7 cellular contexts compared by ENCODE assay signal in genomic region chr14:72024043-72024407, GRCh38.
DNase-seq lines count a peak whose midpoint lies in the region; ATAC-seq and TF ChIP-seq lines count a peak whose summit lies in the region.

No MANE protein-coding gene starts in this region.

- TF ChIP-seq CTCF in GM12872 (IDR thresholded peaks at IDR 0.05; ENCODE audit: insufficient read depth, low read depth, low read length) (peak; percentile 76), MM.1S (IDR thresholded peaks at IDR 0.05; ENCODE audit: low read length) (peak; percentile 57), WTC11 (IDR thresholded peaks at IDR 0.05) (peak; percentile 74), esophagus muscularis mucosa (IDR thresholded peaks at IDR 0.05) (peak; percentile 17 to 50 (median 40)), parathyroid adenoma (IDR thresholded peaks at IDR 0.05) (peak; percentile 42)

- H3K9me3 ChIP-seq in MM.1S (replicated peaks; ENCODE audit: insufficient read depth, low read length) (no peaks in the 10 kb centered on the region), esophagus muscularis mucosa (no peaks in the 10 kb centered on the region), parathyroid adenoma (ENCODE audit: control insufficient read depth, low read length) (no peaks in the 10 kb centered on the region)

- peaks cover 5% of the 10 kb centered on the region for H3K9me3 Mint-ChIP-seq in WTC11
- H3K9me3 Mint-ChIP-seq in stimulated activated memory B cell treated with anti-CD40 and anti-IgM and Interleukin-4, amounts not matched to agents 10 μg/mL and 1 μg/mL and 100 μg/mL, for 72 hours, result no peaks in the 10 kb centered on the region

- TF ChIP-seq EP300 in esophagus muscularis mucosa (IDR thresholded peaks at IDR 0.05), result no peak

- H3K79me2 ChIP-seq in MM.1S (ENCODE audit: low read length) (no peaks in the 10 kb centered on the region), parathyroid adenoma (no peaks in the 10 kb centered on the region)

- H3K27ac Mint-ChIP-seq in WTC11, result no peak overlapping the region
- H3K27ac Mint-ChIP-seq in stimulated activated memory B cell treated with anti-CD40 and anti-IgM and Interleukin-4, amounts not matched to agents 10 μg/mL and 1 μg/mL and 100 μg/mL, for 72 hours, result no peak overlapping the region

- POLR2A ChIA-PET in WTC11 (lab: Charles Lee), result no interaction called here

- H3K9ac ChIP-seq in MM.1S (ENCODE audit: low read length), result no peak overlapping the region
- no peak overlapping the region for H3K9ac ChIP-seq in parathyroid adenoma

- H3K27me3 ChIP-seq in MM.1S (replicated peaks; ENCODE audit: insufficient read depth, low read length) (no peaks in the 10 kb centered on the region), esophagus muscularis mucosa (no peaks in the 10 kb centered on the region), parathyroid adenoma (ENCODE audit: control insufficient read depth, insufficient read depth, low read length) (no peaks in the 10 kb centered on the region)

- H2AFZ ChIP-seq in MM.1S (ENCODE audit: low read length) (no peak overlapping the region), parathyroid adenoma (no peak overlapping the region)

- H3K4me2 ChIP-seq in MM.1S (ENCODE audit: low read depth, low read length) (no peak overlapping the region), parathyroid adenoma (ENCODE audit: low read length) (no peak overlapping the region)

- H3K9me2 ChIP-seq in MM.1S (replicated peaks; ENCODE audit: insufficient read depth, low read length), result no peaks in the 10 kb centered on the region

- H3K27ac ChIP-seq in MM.1S (ENCODE audit: low read length) (no peak overlapping the region), esophagus muscularis mucosa (replicated peaks in 1 of 4) (no peak overlapping the region), parathyroid adenoma (no peak overlapping the region)

- intact Hi-C loops in esophagus muscularis mucosa (cut with DNase I), result no loop called here

- no peak overlapping the region for H3K4me3 ChIP-seq in MM.1S (ENCODE audit: low read length)
- H3K4me3 ChIP-seq in esophagus muscularis mucosa, result no peak overlapping the region
- H3K4me3 ChIP-seq in parathyroid adenoma (ENCODE audit: low read depth, low read length), result no peak overlapping the region

- TF ChIP-seq POLR2A in esophagus muscularis mucosa (IDR thresholded peaks at IDR 0.05; ENCODE audit: low read depth), result no peak

- H3K4me3 Mint-ChIP-seq in WTC11, result peak overlapping the region; percentile 16; the same call in 1 of the 2 replicates
- H3K4me3 Mint-ChIP-seq in stimulated activated memory B cell treated with anti-CD40 and anti-IgM and Interleukin-4, amounts not matched to agents 10 μg/mL and 1 μg/mL and 100 μg/mL, for 72 hours, result no peak overlapping the region

- CTCF ChIA-PET in WTC11 (lab: Charles Lee), result interaction anchor here (0.5 to 2.8 kb wide), 8 partner anchors 32 to 397 kb away, joined by 3 to 19 read pairs (median 4); partner anchors contain the start of gene RGS6

- WGBS in esophagus muscularis mucosa, result 46% methylated on average over 4 of the region's 6 CpGs

- ATAC-seq in WTC11, result peak; percentile 82
- ATAC-seq in stimulated activated memory B cell treated with anti-CD40 and anti-IgM and Interleukin-4, amounts not matched to agents 10 μg/mL and 1 μg/mL and 100 μg/mL, for 72 hours, result no peak

- H3K4me1 ChIP-seq in MM.1S (ENCODE audit: low read length), result no peaks in the 10 kb centered on the region
- H3K4me1 ChIP-seq in esophagus muscularis mucosa, result peaks cover 0 to 4% (median 0%) of the 10 kb centered on the region in 4 donors
- no peaks in the 10 kb centered on the region for H3K4me1 ChIP-seq in parathyroid adenoma

- no peaks in the 10 kb centered on the region for H3K36me3 Mint-ChIP-seq in WTC11
- H3K36me3 Mint-ChIP-seq in stimulated activated memory B cell treated with anti-CD40 and anti-IgM and Interleukin-4, amounts not matched to agents 10 μg/mL and 1 μg/mL and 100 μg/mL, for 72 hours, result no peaks in the 10 kb centered on the region

- DNase-seq in MM.1S (peak; percentile 22), WTC11 (ENCODE audit: low spot score) (peak; percentile 44), esophagus muscularis mucosa (ENCODE audit: extremely low spot score) (no peak), NCI-H1048 (lab: John Stamatoyannopoulos, UW) (no peak)

- H3K27me3 Mint-ChIP-seq in WTC11 (ENCODE audit: low read depth), result no peaks in the 10 kb centered on the region; the same call in 1 of the 2 replicates
- peaks cover 35% of the 10 kb centered on the region for H3K27me3 Mint-ChIP-seq in stimulated activated memory B cell treated with anti-CD40 and anti-IgM and Interleukin-4, amounts not matched to agents 10 μg/mL and 1 μg/mL and 100 μg/mL, for 72 hours

- H3K36me3 ChIP-seq in MM.1S (replicated peaks; ENCODE audit: insufficient read depth, low read length) (no peaks in the 10 kb centered on the region), esophagus muscularis mucosa (no peaks in the 10 kb centered on the region), parathyroid adenoma (ENCODE audit: control insufficient read depth, insufficient read depth, low read length) (no peaks in the 10 kb centered on the region)

- H3K4me1 Mint-ChIP-seq in WTC11, result peaks cover 8% of the 10 kb centered on the region
- no peaks in the 10 kb centered on the region for H3K4me1 Mint-ChIP-seq in stimulated activated memory B cell treated with anti-CD40 and anti-IgM and Interleukin-4, amounts not matched to agents 10 μg/mL and 1 μg/mL and 100 μg/mL, for 72 hours

- H3F3A ChIP-seq in MM.1S (ENCODE audit: insufficient read depth, low read length), result no peaks in the 10 kb centered on the region

- H4K20me1 ChIP-seq in MM.1S (ENCODE audit: insufficient read depth, low read length), result no peaks in the 10 kb centered on the region

TF ChIP-seq in WTC11, 78 proteins besides CTCF, POLR2A, EP300 and RAD21:
- TF ChIP-seq EMX1 (CRISPR knock-in tag; IDR thresholded peaks at IDR 0.05) (no peak), USF2 (CRISPR knock-in tag; IDR thresholded peaks at IDR 0.05) (no peak), ZBTB43 (CRISPR knock-in tag; IDR thresholded peaks at IDR 0.05) (no peak)

Comparison
In these comparisons a context has a peak if more than half of its experiments do, and no peak if none do; other contexts are left out.
1. DNase-seq: peak in MM.1S (single experiment) and WTC11 (single experiment); none in esophagus muscularis mucosa (single experiment) and NCI-H1048 (single experiment).
2. Peak in every context shown above with its lines, with median percentiles within 50 percentile points of each other: CTCF ChIP-seq.